In genomic region chr7:99325597-99326407, GRCh38 we compare ENCODE assay signal across 1 cellular context.
TF ChIP-seq lines count a peak whose summit lies in the region.

ARPC1A (plus strand) TSS chr7:99325898; CDS start chr7:99333354, 7,456 bp downstream.

TF ChIP-seq in IMR-90, 13 proteins besides CTCF, POLR2A, EP300 and RAD21 (continued from another document):
- TF ChIP-seq NFE2L2 (IDR thresholded peaks at IDR 0.05; ENCODE audit: low read depth, low read length) = no peak; the same call in 1 of the 2 replicates
TF ChIP-seq in IMR-90: peak in this region for 5.
